Comparison of ENCODE assay signal across 23 cellular contexts in genomic region chr4:6369035-6369434, GRCh38.
A peak's percentile ranks its signal among the peaks of the same experiment; 100 is the strongest.
DNase-seq lines count a peak whose midpoint lies in the region; ATAC-seq, FAIRE-seq and TF ChIP-seq lines count a peak whose summit lies in the region.
"Had no signal": no experiment of that assay in that cellular context is flagged by ENCODE, and none has a peak within 500 bp of the region (broad histone marks: within the 10 kb centered on the region; RNA-seq: fewer than 3 reads in every experiment).

No MANE protein-coding gene starts in this region.

- FAIRE-seq in kidney (lab: Jason Lieb, UNC), result no peak
- FAIRE-seq: A549, D721Med, G401.6, GM12891, GM18507 had no signal

- POLR2A ChIA-PET in HEK293T (lab: Yijun Ruan, JAX), result no interaction called here

- CTCF ChIA-PET in HEK293T (lab: Yijun Ruan, JAX), result no interaction called here

- no peak overlapping the region for H3K27ac Mint-ChIP-seq in chondrocyte (ENCODE audit: unreplicated experiment)
- H3K27ac Mint-ChIP-seq: B cell; CD4-positive, alpha-beta T cell; CD8-positive, alpha-beta T cell had no signal

- H3K36me3 Mint-ChIP-seq in chondrocyte (ENCODE audit: low read depth), result no peaks in the 10 kb centered on the region
- H3K36me3 Mint-ChIP-seq: CD8-positive, alpha-beta T cell had no signal

- no peak overlapping the region for H3K4me3 Mint-ChIP-seq in chondrocyte (ENCODE audit: unreplicated experiment)
- H3K4me3 Mint-ChIP-seq: B cell; CD4-positive, alpha-beta T cell; CD8-positive, alpha-beta T cell had no signal

- intact Hi-C loops in kidney (cut with DNase I), result no loop called here
- intact Hi-C loops in posterior vena cava (cut with DNase I), result no loop called here

- no peak overlapping the region for H3K4me3 ChIP-seq in kidney (ENCODE audit: low read length in 2 of 2)
- H3K4me3 ChIP-seq: A549; BLaER1 treated with 17β-estradiol and CSF1 and Interleukin-3, amounts not matched to agents 10 nM and 100 nM had no signal

- H3K9me3 ChIP-seq in kidney (ENCODE audit: control insufficient read depth in 1 of 2, low read length in 2 of 2), result peaks cover 0 to 2% of the 10 kb centered on the region in 2 donors
- H3K9me3 ChIP-seq: A549; BLaER1 treated with 17β-estradiol and CSF1 and Interleukin-3, amounts not matched to agents 10 nM and 100 nM; Caco-2 had no signal

- no peak for ATAC-seq in HG02678 (IDR thresholded peaks at IDR 0.05; ENCODE audit: unreplicated experiment)
- ATAC-seq: A549; CD8-positive, alpha-beta T cell had no signal

- peaks cover 54% of the 10 kb centered on the region for H3K27me3 Mint-ChIP-seq in chondrocyte (ENCODE audit: low read depth)

- H3K4me1 ChIP-seq in kidney (ENCODE audit: control insufficient read depth in 1 of 2, insufficient read depth in 1 of 2, low read depth in 1 of 2, low read length in 2 of 2), result no peaks in the 10 kb centered on the region
- H3K4me1 ChIP-seq: A549, Caco-2 had no signal

- no peaks in the 10 kb centered on the region for H3K36me3 ChIP-seq in kidney (ENCODE audit: control insufficient read depth in 1 of 2, insufficient read depth in 2 of 2, low read length in 2 of 2)
- H3K36me3 ChIP-seq: BLaER1 treated with 17β-estradiol and CSF1 and Interleukin-3, amounts not matched to agents 10 nM and 100 nM had no signal

- no peaks in the 10 kb centered on the region for H3K4me1 Mint-ChIP-seq in chondrocyte (ENCODE audit: low read depth)
- H3K4me1 Mint-ChIP-seq: B cell had no signal

- TF ChIP-seq CTCF in chondrocyte (IDR thresholded peaks at IDR 0.05) (no peak), kidney (IDR thresholded peaks at IDR 0.05; ENCODE audit: borderline replicate concordance, extremely low read depth, insufficient read depth) (no peak)

- H3K27ac ChIP-seq in kidney (ENCODE audit: low read depth in 2 of 2, low read length in 2 of 2), result no peak overlapping the region
- H3K27ac ChIP-seq: 22Rv1; A549; BLaER1 treated with 17β-estradiol and CSF1 and Interleukin-3, amounts not matched to agents 10 nM and 100 nM; C4-2B had no signal

- DNase-seq in HEK293T (ENCODE audit: extremely low spot score), result no peak
- DNase-seq in chondrocyte (ENCODE audit: low spot score), result peak; percentile 34
- peak; percentile 12 for DNase-seq in kidney
- DNase-seq in posterior vena cava (ENCODE audit: low spot score), result peak; percentile 52
- no peak for DNase-seq in ecto neural progenitor cell (ENCODE audit: low spot score)
- DNase-seq in stimulated activated CD4-positive, alpha-beta T cell treated with anti-CD3 and anti-CD28 coated beads, Interleukin-4, amount 100 ng/mL, for 4 hours, result no peak
- DNase-seq: AML-193; Caco-2; Calu3; CD4-positive, alpha-beta T cell; CD8-positive, alpha-beta T cell; DMS79 treated with DMSO at 0.1 percent for 48 hours; GF-D8 had no signal

- H3K9ac ChIP-seq in kidney (ENCODE audit: low read length in 2 of 2), result no peak overlapping the region
- H3K9ac ChIP-seq: BLaER1 treated with 17β-estradiol and CSF1 and Interleukin-3, amounts not matched to agents 10 nM and 100 nM had no signal

- no peaks in the 10 kb centered on the region for H3K9me3 Mint-ChIP-seq in chondrocyte (ENCODE audit: low read depth)
- H3K9me3 Mint-ChIP-seq: CD4-positive, alpha-beta T cell; CD8-positive, alpha-beta T cell had no signal

TF ChIP-seq in HEK293T, 16 proteins besides CTCF, POLR2A, EP300 and RAD21:
- no peak for TF ChIP-seq FOXK2 (IDR thresholded peaks at IDR 0.05)
- no peak for TF ChIP-seq CTBP1 (IDR thresholded peaks at IDR 0.05; ENCODE audit: borderline replicate concordance)
- TF ChIP-seq SP1 (IDR thresholded peaks at IDR 0.05), result no peak
- peak; percentile 53 for TF ChIP-seq L3MBTL2 (conservative IDR thresholded peaks at IDR 0.05)
- TF ChIP-seq PKNOX1 (IDR thresholded peaks at IDR 0.05), result no peak
- TF ChIP-seq LEF1 (IDR thresholded peaks at IDR 0.05; ENCODE audit: borderline replicate concordance), result no peak
- no peak for TF ChIP-seq SUZ12 (IDR thresholded peaks at IDR 0.05)

Comparison
In these comparisons a context has a peak if more than half of its experiments do, and no peak if none do; other contexts are left out.
1. DNase-seq: peak in chondrocyte (single experiment), kidney (single experiment) and posterior vena cava (single experiment); none in HEK293T (single experiment), ecto neural progenitor cell (single experiment) and stimulated activated CD4-positive, alpha-beta T cell treated with anti-CD3 and anti-CD28 coated beads, Interleukin-4, amount 100 ng/mL, for 4 hours (0 of 2).